Comparison of ENCODE assay signal across 8 cellular contexts in the genomic region with DNA sequence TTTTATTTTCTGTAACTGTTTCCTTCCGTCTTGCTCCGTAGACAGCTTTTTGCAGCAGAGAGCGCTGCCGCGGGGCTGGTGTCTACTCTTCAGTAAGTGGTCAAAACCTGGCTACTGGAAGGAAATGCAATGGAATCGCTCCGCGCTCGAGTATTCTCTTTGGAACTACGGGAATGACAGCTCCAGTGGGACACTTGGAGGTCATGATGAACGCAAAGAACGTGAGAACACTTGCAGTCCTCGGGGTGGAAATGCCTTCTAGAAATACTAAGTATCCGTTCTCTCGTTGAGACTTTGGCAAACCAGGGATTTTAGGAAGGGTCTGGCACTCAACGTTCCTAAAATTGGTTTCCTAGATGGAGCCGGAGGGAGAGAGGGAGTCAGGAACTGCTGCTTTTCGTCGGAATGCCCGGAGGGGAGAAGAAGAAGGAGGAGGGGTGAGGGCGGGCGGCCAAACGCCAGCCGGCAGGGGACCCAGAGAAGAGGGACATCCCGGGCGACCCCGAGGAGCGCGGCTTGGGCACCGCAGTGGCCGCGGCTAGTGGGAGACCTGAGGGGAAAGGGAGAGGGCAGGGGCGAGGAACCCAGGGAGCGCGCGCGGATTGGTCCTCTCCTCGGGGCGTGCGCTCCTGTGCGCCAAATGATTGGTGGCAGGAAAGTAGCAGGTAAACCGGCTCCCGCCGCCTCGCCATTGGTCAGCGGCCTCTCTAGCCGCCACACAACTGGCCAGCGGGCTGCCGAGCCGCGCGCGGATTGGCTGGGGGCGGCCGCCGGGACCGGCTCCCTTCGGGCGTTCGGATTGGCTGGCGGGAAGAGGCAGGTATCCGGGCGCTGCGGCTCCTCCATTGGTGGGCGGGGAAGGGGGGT. TPM values are rescaled to one million over a fixed set of nuclear protein-coding genes. Genes with fewer than 3 reads are reported as not detected.
DNase-seq lines count a peak whose midpoint lies in the region; ATAC-seq and TF ChIP-seq lines count a peak whose summit lies in the region.

No MANE protein-coding gene starts in this region.

- H3K36me3 ChIP-seq in esophagus muscularis mucosa (no peaks in the 10 kb centered on the region), muscle layer of colon (ENCODE audit: insufficient read depth, low read length) (no peaks in the 10 kb centered on the region)

- peak; percentile 57 for TF ChIP-seq POLR2A in esophagus muscularis mucosa (IDR thresholded peaks at IDR 0.05; ENCODE audit: low read depth)

- 1% methylated on average over 32 of the region's 65 CpGs for WGBS in esophagus muscularis mucosa

- TF ChIP-seq EP300 in esophagus muscularis mucosa (IDR thresholded peaks at IDR 0.05): no peak

- H3K4me1 ChIP-seq in esophagus muscularis mucosa (peaks cover 17 to 45% (median 31%) of the 10 kb centered on the region in 4 donors), muscle layer of colon (ENCODE audit: insufficient read depth, low read length) (peaks cover 18% of the 10 kb centered on the region)

- DNase-seq in D341Med (ENCODE audit: low spot score): peak; percentile 99
- peak; percentile 98 for DNase-seq in HuH-7 (ENCODE audit: low spot score)
- DNase-seq in OCI-M2 (lab: John Stamatoyannopoulos, UW; ENCODE audit: unreplicated experiment): peak; percentile 72
- DNase-seq in activated T-cell treated with anti-CD3 and anti-CD28 coated beads, Interleukin-2, amount 50 U/mL, for 48 hours: peak; percentile 97
- peak; percentile 100 for DNase-seq in esophagus muscularis mucosa (ENCODE audit: extremely low spot score)
- DNase-seq in stimulated activated CD8-positive, alpha-beta memory T cell treated with anti-CD3 and anti-CD28 coated beads, Interleukin-7, amount 100 ng/mL, for 1 hour (ENCODE audit: low read depth in 2 of 2): peak; percentile 92 to 93

- H3K9ac ChIP-seq in muscle layer of colon (ENCODE audit: low read length): peak overlapping the region; percentile 35

- H3K27me3 ChIP-seq in esophagus muscularis mucosa (no peaks in the 10 kb centered on the region), muscle layer of colon (ENCODE audit: control insufficient read depth in 1 of 2, insufficient read depth in 2 of 2, low read length in 2 of 2) (no peaks in the 10 kb centered on the region)

- intact Hi-C loops in esophagus muscularis mucosa (cut with DNase I): loop anchor here (5.0 kb wide), 1 partner anchor 65 kb away; no protein-coding TSS in a partner anchor

- ATAC-seq in GM21526 (IDR thresholded peaks at IDR 0.05; ENCODE audit: low FRiP score, unreplicated experiment): peak; percentile 90

- H3K4me3 ChIP-seq in esophagus muscularis mucosa (peak overlapping the region; percentile 83 to 100 (median 94)), muscle layer of colon (ENCODE audit: low read depth in 1 of 2, low read length in 2 of 2) (peak overlapping the region; percentile 48 to 83)

- peak in 1 of 3 experiments; percentile 33 for TF ChIP-seq CTCF in esophagus muscularis mucosa (IDR thresholded peaks at IDR 0.05)

- no peaks in the 10 kb centered on the region for H3K9me3 ChIP-seq in esophagus muscularis mucosa
- no peaks in the 10 kb centered on the region for H3K9me3 ChIP-seq in muscle layer of colon (ENCODE audit: low read length)

- peak overlapping the region; percentile 94 to 97 (median 96) for H3K27ac ChIP-seq in esophagus muscularis mucosa (replicated peaks in 1 of 4)
- H3K27ac ChIP-seq in muscle layer of colon (ENCODE audit: low read depth, low read length): peak overlapping the region; percentile 71

RNA-seq across cellular contexts. Expression of a gene that starts 0.5 kb away (rescaled TPM):
- 10 to 100 TPM; 31.1 to 36.4 (median 33.9) TPM for total RNA-seq in esophagus muscularis mucosa

Comparison
In these comparisons a context has a peak if more than half of its experiments do, and no peak if none do; other contexts are left out.
1. Peak in every context shown above with its lines: DNase-seq, ATAC-seq, H3K4me3 ChIP-seq and H3K27ac ChIP-seq.